ENCODE assay signal across 19 cellular contexts in genomic region chr17:41802961-41803682, GRCh38. TPM values are rescaled to one million over a fixed set of nuclear protein-coding genes. Genes with fewer than 3 reads are reported as not detected.
DNase-seq lines count a peak whose midpoint lies in the region; ATAC-seq, FAIRE-seq and TF ChIP-seq lines count a peak whose summit lies in the region.
"Had no signal": no experiment of that assay in that cellular context is flagged by ENCODE, and none has a peak within 500 bp of the region (broad histone marks: within the 10 kb centered on the region; RNA-seq: fewer than 3 reads in every experiment).

No MANE protein-coding gene starts in this region.

- peak overlapping the region; percentile 39; the same call in 1 of the 2 replicates for H2BK12ac ChIP-seq in H1 (ENCODE audit: low read depth, low read length)

- DNase-seq in G401 (ENCODE audit: low spot score): peak; percentile 63
- DNase-seq in OCI-LY7 (ENCODE audit: low spot score): no peak
- DNase-seq in H1 (ENCODE audit: low read depth in 1 of 2, low spot score in 2 of 2): no peak
- DNase-seq in aorta: no peak
- no peak for DNase-seq in NCI-H748 (lab: John Stamatoyannopoulos, UW; ENCODE audit: unreplicated experiment)
- no peak for DNase-seq in SW 1271 (lab: John Stamatoyannopoulos, UW)
- DNase-seq: CD4-positive, alpha-beta memory T cell; EL; HCEC 1CT; NCI-H1092; NCI-H1694 treated with DMSO at 0.1 percent for 48 hours; NCI-H345; NCI-H526 treated with DMSO at 0.1 percent for 48 hours had no signal

- no peak overlapping the region for H4K91ac ChIP-seq in H1 (replicated peaks; ENCODE audit: insufficient read length, low read length)

- H2BK5ac ChIP-seq in H1 (ENCODE audit: low read depth, low read length): no peak overlapping the region

- H2AK5ac ChIP-seq in H1 (ENCODE audit: low read depth, low read length): no peak overlapping the region

- H3K9me3 ChIP-seq in BLaER1 (no peaks in the 10 kb centered on the region), OCI-LY7 (ENCODE audit: low read length) (no peaks in the 10 kb centered on the region), H1 (ENCODE audit: insufficient read depth in 2 of 2, low read depth in 1 of 2, low read length in 1 of 2) (no peaks in the 10 kb centered on the region), aorta (ENCODE audit: control insufficient read depth, low read length) (no peaks in the 10 kb centered on the region)
- H3K9me3 ChIP-seq: SJCRH30 had no signal

- TF ChIP-seq CTCF in OCI-LY7 (conservative IDR thresholded peaks at IDR 0.05; ENCODE audit: low read length): no peak
- no peak for TF ChIP-seq CTCF in H1 (IDR thresholded peaks at IDR 0.05; ENCODE audit: control extremely low read depth in 1 of 3, insufficient read depth in 1 of 3, low read depth in 1 of 3, low read length in 3 of 3)

- H2BK15ac ChIP-seq in H1 (ENCODE audit: low read length): no peak overlapping the region; the same call in 1 of the 2 replicates

- H3K4me3 ChIP-seq in BLaER1 (no peak overlapping the region), OCI-LY7 (ENCODE audit: low read depth, low read length, poor library complexity, severe bottlenecking) (no peak overlapping the region), H1 (ENCODE audit: extremely low read depth in 1 of 4, insufficient read depth in 2 of 4, low read depth in 3 of 4, low read length in 4 of 4) (no peak overlapping the region), aorta (ENCODE audit: low read length in 2 of 2) (no peak overlapping the region)
- H3K4me3 ChIP-seq: SJCRH30 had no signal

- no peak overlapping the region for H2BK120ac ChIP-seq in H1 (replicated peaks; ENCODE audit: low read depth, low read length)

- no peak for TF ChIP-seq EP300 in H1 (IDR thresholded peaks at IDR 0.05; ENCODE audit: borderline replicate concordance in 1 of 2, low read depth in 2 of 2, low read length in 2 of 2)

- H3K27me3 ChIP-seq in BLaER1 (no peaks in the 10 kb centered on the region), H1 (replicated peaks in 1 of 4; ENCODE audit: control insufficient read depth in 3 of 4, extremely low read depth in 1 of 4, insufficient read depth in 3 of 4, low read length in 3 of 4) (no peaks in the 10 kb centered on the region), aorta (ENCODE audit: control insufficient read depth in 1 of 2, insufficient read depth in 2 of 2, low read length in 1 of 2) (no peaks in the 10 kb centered on the region)
- H3K27me3 ChIP-seq: SJCRH30 had no signal

- intact Hi-C loops in OCI-LY7 (cut with micrococcal nuclease; ENCODE audit: unreplicated experiment) (no loop called here), aorta (cut with DNase I) (no loop called here)

- no peak for TF ChIP-seq POLR2A in H1 (IDR thresholded peaks at IDR 0.05; ENCODE audit: control extremely low read depth in 1 of 2, low read depth in 2 of 2, low read length in 2 of 2)

- no peak overlapping the region for H4K5ac ChIP-seq in H1 (ENCODE audit: insufficient read length, low read depth, low read length)

- H3K27ac ChIP-seq in BLaER1 (peak overlapping the region; percentile 44), OCI-LY7 (ENCODE audit: low read depth, low read length, poor library complexity, severe bottlenecking) (no peak overlapping the region), H1 (ENCODE audit: low read depth, low read length) (no peak overlapping the region), aorta (ENCODE audit: low read depth in 1 of 2, low read length in 2 of 2) (no peak overlapping the region)
- H3K27ac ChIP-seq: SJCRH30 had no signal

- in situ Hi-C loops in G401 (cut with HindIII; ENCODE audit: low sequenced_read_pairs): loop anchor here (10.0 kb wide), 1 partner anchor 152 kb away; no protein-coding TSS in a partner anchor

- H3K23ac ChIP-seq in H1 (ENCODE audit: insufficient read length): no peak overlapping the region

- H3K23me2 ChIP-seq in H1 (ENCODE audit: low read depth, low read length): peaks cover 2% of the 10 kb centered on the region; the same call in 1 of the 2 replicates

- H3K9me2 ChIP-seq in OCI-LY7 (ENCODE audit: insufficient read depth, low read length): no peaks in the 10 kb centered on the region

- FAIRE-seq in H1 (lab: Jason Lieb, UNC): no peak
- FAIRE-seq: GM18507 had no signal

- H2BK20ac ChIP-seq in H1 (ENCODE audit: low read length): no peak overlapping the region

- POLR2A ChIA-PET in OCI-LY7 (lab: Charles Lee) (interaction anchor here (0.6 kb wide), 1 partner anchor 19 kb away, joined by 3 read pairs; no protein-coding TSS in a partner anchor), H1 (lab: Charles Lee; ENCODE audit: partially characterized antibody) (interaction anchor here (0.8 to 6.9 kb wide), 10 partner anchors 9 to 114 kb away, joined by 3 to 71 read pairs (median 10); partner anchors contain the start of genes EIF1, FKBP10, HAP1 and JUP)

- H4K8ac ChIP-seq in H1 (ENCODE audit: extremely low read depth, insufficient read depth, low read length): no peak overlapping the region

- H3K18ac ChIP-seq in H1 (ENCODE audit: extremely low read depth, low read length): no peak overlapping the region

- H3K9ac ChIP-seq in BLaER1: no peak overlapping the region
- no peak overlapping the region for H3K9ac ChIP-seq in H1 (replicated peaks in 1 of 4; ENCODE audit: extremely low read depth in 1 of 4, low read depth in 3 of 4, low read length in 3 of 4)

- H4K20me1 ChIP-seq in BLaER1 (no peaks in the 10 kb centered on the region), OCI-LY7 (ENCODE audit: insufficient read depth, low read length) (no peaks in the 10 kb centered on the region), H1 (replicated peaks in 1 of 2; ENCODE audit: control insufficient read depth in 1 of 2, insufficient read depth in 2 of 2, low read length in 2 of 2) (no peaks in the 10 kb centered on the region)

- no peak overlapping the region for H3K4ac ChIP-seq in H1 (replicated peaks; ENCODE audit: insufficient read length, low read depth, low read length)

- no peak overlapping the region for H3K56ac ChIP-seq in H1 (replicated peaks; ENCODE audit: insufficient read length, low read depth, low read length)

- H2AFZ ChIP-seq in OCI-LY7 (ENCODE audit: low read length) (peak overlapping the region; percentile 32; the same call in 1 of the 2 replicates), H1 (ENCODE audit: low read length) (no peak overlapping the region)

- no peak for ATAC-seq in aorta (ENCODE audit: low FRiP score)
- ATAC-seq in HG02759 (IDR thresholded peaks at IDR 0.05; ENCODE audit: unreplicated experiment): no peak

- CTCF ChIA-PET in OCI-LY7 (lab: Charles Lee; ENCODE audit: unreplicated experiment) (no interaction called here), H1 (lab: Charles Lee; ENCODE audit: partially characterized antibody) (interaction anchor here (0.6 to 10.9 kb wide), 11 partner anchors 8 to 83 kb away, joined by 3 to 149 read pairs (median 28); partner anchors contain the start of genes FKBP10, JUP and P3H4)

- no peak overlapping the region for H3K14ac ChIP-seq in H1 (ENCODE audit: insufficient read length)

- no TSS peak for BruUV-seq in OCI-LY7 (replicated peaks; lab: Mats Ljungman, UMichigan)

- H3K4me1 ChIP-seq in BLaER1: peaks cover 35% of the 10 kb centered on the region
- H3K4me1 ChIP-seq in OCI-LY7 (ENCODE audit: insufficient read depth, low read length, poor library complexity, severe bottlenecking): peaks cover 28% of the 10 kb centered on the region
- H3K4me1 ChIP-seq in H1 (replicated peaks in 1 of 4; ENCODE audit: control insufficient read depth in 3 of 4, insufficient read depth in 4 of 4, low read length in 3 of 4): peaks cover 5 to 15% (median 10%) of the 10 kb centered on the region in 4 experiments
- no peaks in the 10 kb centered on the region for H3K4me1 ChIP-seq in aorta (ENCODE audit: control insufficient read depth in 1 of 2, insufficient read depth in 2 of 2, low read length in 2 of 2)

- 96% methylated on average over 17 of the region's 19 CpGs; no CpG with 5 or more reads in 1 of the 2 experiments for WGBS in H1 (ENCODE audit: extremely low coverage in 1 of 2, insufficient coverage in 1 of 2, insufficient read length in 1 of 2, insufficient replicate concordance in 2 of 2, low coverage in 1 of 2, low lambda C conversion rate in 2 of 2, missing lambda C conversion rate in 1 of 2), 2 experiments
- 60 to 67% methylated on average over 19 of the region's 19 CpGs for WGBS in aorta, 2 donors

- H3K4me2 ChIP-seq in BLaER1 (peak overlapping the region; percentile 71), OCI-LY7 (ENCODE audit: low read length) (peak overlapping the region; percentile 40), H1 (ENCODE audit: insufficient read depth in 1 of 2, low read depth in 2 of 2, low read length in 2 of 2) (no peak overlapping the region)

- H3K79me1 ChIP-seq in H1 (ENCODE audit: low read depth, low read length): no peaks in the 10 kb centered on the region

- H3K79me2 ChIP-seq in OCI-LY7 (ENCODE audit: insufficient read depth, low read depth, low read length) (no peaks in the 10 kb centered on the region), H1 (ENCODE audit: control insufficient read depth in 1 of 2, insufficient read depth in 2 of 2, low read length in 2 of 2) (no peaks in the 10 kb centered on the region)

- no peak for TF ChIP-seq RAD21 in H1 (IDR thresholded peaks at IDR 0.05 in 1 of 2, conservative IDR thresholded peaks at IDR 0.05 in 1 of 2; ENCODE audit: low read depth in 2 of 2, low read length in 2 of 2)

- peaks cover 33% of the 10 kb centered on the region; the same call in 1 of the 2 replicates for H3K36me3 ChIP-seq in BLaER1
- no peaks in the 10 kb centered on the region for H3K36me3 ChIP-seq in OCI-LY7 (ENCODE audit: insufficient read depth, low read length)
- peaks cover 0 to 3% (median 0%) of the 10 kb centered on the region in 4 experiments; a peak in 1 of 8 replicates for H3K36me3 ChIP-seq in H1 (ENCODE audit: control insufficient read depth in 2 of 4, insufficient read depth in 4 of 4, low read length in 3 of 4)
- H3K36me3 ChIP-seq in aorta (ENCODE audit: control insufficient read depth in 1 of 2, insufficient read depth in 2 of 2, low read length in 1 of 2): peaks cover 0 to 2% of the 10 kb centered on the region in 2 donors
- H3K36me3 ChIP-seq: SJCRH30 had no signal

RNA-seq across cellular contexts. Expression of gene P3H4, which starts 8.6 kb away (rescaled TPM):
- 30.5 and 40.4 TPM in 2 replicates for total RNA-seq in G401 (2014; rRNA removed; shearing (Covaris generic))
- 0.08 TPM in 1 of 2 replicates, not detected in the other for total RNA-seq in OCI-LY7 (2014; rRNA removed; shearing (Covaris generic))
- total RNA-seq in OCI-LY7 (2022) (2.2 and 2.6 TPM in 2 replicates), aorta (10 to 100 TPM; 14.4 to 19.6 TPM)
- 22.6 and 23.4 TPM in 2 replicates for total RNA-seq in H1 (2021; fragmentation: NEBNext Ultra II Directional; extraction: Animal tissue kit (Norgen Biotek cat#: 25700))
- polyA plus RNA-seq in H1 (2011; rRNA removed) (26.7 and 36.6 TPM in 2 replicates), aorta (10 to 100 TPM; 10.5 to 15.1 TPM)
- 32.3 TPM for polyA plus RNA-seq in H1 (2011; cell fraction: cytosol; rRNA removed)
- 26.2 TPM for polyA plus RNA-seq in H1 (2011; cell fraction: nucleus; rRNA removed)
- 19.2 to 25.6 TPM (median 23.3 TPM) in 4 replicates for polyA plus RNA-seq in H1 (2012, experiment 1 of 2)
- 18.1 TPM for polyA plus RNA-seq in H1 (2012, experiment 2 of 2)
- polyA plus RNA-seq in H1 (2013, experiment 1 of 2): 27.7 TPM
- polyA plus RNA-seq in H1 (2013, experiment 2 of 2): 29.1 TPM
- 13.9 and 14.4 TPM in 2 replicates for polyA minus RNA-seq in H1 (2011; rRNA and poly(A)+ RNA removed)
- 22.9 TPM for polyA minus RNA-seq in H1 (2011; cell fraction: cytosol; rRNA and poly(A)+ RNA removed)
- polyA minus RNA-seq in H1 (2011; cell fraction: nucleus; rRNA and poly(A)+ RNA removed): 22.3 TPM

RNA-seq across cellular contexts. Expression of gene FKBP10, which starts 9.7 kb away (rescaled TPM):
- 207 and 220 TPM in 2 replicates for total RNA-seq in G401 (2014; rRNA removed; shearing (Covaris generic))
- total RNA-seq in OCI-LY7 (2014; rRNA removed; shearing (Covaris generic)): 1.5 TPM in 1 of 2 replicates, not detected in the other
- total RNA-seq in OCI-LY7 (2022) (7.3 and 7.8 TPM in 2 replicates), aorta (100 to 1,000 TPM; 140 to 172 TPM)
- 173 and 179 TPM in 2 replicates for total RNA-seq in H1 (2021; fragmentation: NEBNext Ultra II Directional; extraction: Animal tissue kit (Norgen Biotek cat#: 25700))
- polyA plus RNA-seq in H1 (2011; rRNA removed) (283 and 410 TPM in 2 replicates), aorta (100 to 1,000 TPM in 1 of 2 donors, 10 to 100 TPM in 1; 70.5 to 260 TPM)
- 347 TPM for polyA plus RNA-seq in H1 (2011; cell fraction: cytosol; rRNA removed)
- polyA plus RNA-seq in H1 (2011; cell fraction: nucleus; rRNA removed): 1,193 TPM
- 206 to 277 TPM (median 242 TPM) in 4 replicates for polyA plus RNA-seq in H1 (2012, experiment 1 of 2)
- polyA plus RNA-seq in H1 (2012, experiment 2 of 2): 146 TPM
- polyA plus RNA-seq in H1 (2013, experiment 1 of 2): 233 TPM
- polyA plus RNA-seq in H1 (2013, experiment 2 of 2): 222 TPM
- 102 and 130 TPM in 2 replicates for polyA minus RNA-seq in H1 (2011; rRNA and poly(A)+ RNA removed)
- polyA minus RNA-seq in H1 (2011; cell fraction: cytosol; rRNA and poly(A)+ RNA removed): 115 TPM
- polyA minus RNA-seq in H1 (2011; cell fraction: nucleus; rRNA and poly(A)+ RNA removed): 148 TPM
- total RNA-seq: CD4-positive, alpha-beta memory T cell had no signal
- polyA plus RNA-seq: CD4-positive, alpha-beta memory T cell had no signal

RNA-seq across cellular contexts. Expression of gene JUP, which starts 16.6 kb away (rescaled TPM):
- total RNA-seq in G401 (2014; rRNA removed; shearing (Covaris generic)): 44.9 and 57.8 TPM in 2 replicates
- total RNA-seq in OCI-LY7 (2014; rRNA removed; shearing (Covaris generic)): 29.9 and 40.5 TPM in 2 replicates
- 62.0 and 69.3 TPM in 2 replicates for total RNA-seq in OCI-LY7 (2022)
- 98.6 and 102 TPM in 2 replicates for total RNA-seq in H1 (2021; fragmentation: NEBNext Ultra II Directional; extraction: Animal tissue kit (Norgen Biotek cat#: 25700))
- polyA plus RNA-seq in H1 (2011; rRNA removed): 62.8 and 125 TPM in 2 replicates
- polyA plus RNA-seq in H1 (2011; cell fraction: cytosol; rRNA removed): 34.7 TPM
- polyA plus RNA-seq in H1 (2011; cell fraction: nucleus; rRNA removed): 89.8 TPM
- 68.9 to 108 TPM (median 102 TPM) in 4 replicates for polyA plus RNA-seq in H1 (2012, experiment 1 of 2)
- polyA plus RNA-seq in H1 (2012, experiment 2 of 2): 109 TPM
- polyA plus RNA-seq in H1 (2013, experiment 1 of 2): 70.1 TPM
- polyA plus RNA-seq in H1 (2013, experiment 2 of 2): 65.1 TPM
- polyA minus RNA-seq in H1 (2011; rRNA and poly(A)+ RNA removed): 44.2 and 46.8 TPM in 2 replicates
- polyA minus RNA-seq in H1 (2011; cell fraction: cytosol; rRNA and poly(A)+ RNA removed): 76.7 TPM
- polyA minus RNA-seq in H1 (2011; cell fraction: nucleus; rRNA and poly(A)+ RNA removed): 48.4 TPM
- total RNA-seq in aorta: 10 to 100 TPM; 35.7 to 41.0 TPM
- 10 to 100 TPM; 48.3 to 64.3 TPM for polyA plus RNA-seq in aorta

RNA-seq across cellular contexts. Expression of gene NT5C3B, which starts 32.9 kb away (rescaled TPM):
- 75.8 and 77.8 TPM in 2 replicates for total RNA-seq in G401 (2014; rRNA removed; shearing (Covaris generic))
- 0.16 TPM in 1 of 2 replicates, not detected in the other for total RNA-seq in OCI-LY7 (2014; rRNA removed; shearing (Covaris generic))
- total RNA-seq in OCI-LY7 (2022) (10.0 and 12.1 TPM in 2 replicates), aorta (10 to 100 TPM; 43.5 to 64.3 TPM)
- 68.7 and 71.4 TPM in 2 replicates for total RNA-seq in H1 (2021; fragmentation: NEBNext Ultra II Directional; extraction: Animal tissue kit (Norgen Biotek cat#: 25700))
- polyA plus RNA-seq in H1 (2011; rRNA removed) (86.9 and 94.5 TPM in 2 replicates), aorta (100 to 1,000 TPM; 100 to 155 TPM)
- polyA plus RNA-seq in H1 (2011; cell fraction: cytosol; rRNA removed): 101 TPM
- 76.7 TPM for polyA plus RNA-seq in H1 (2011; cell fraction: nucleus; rRNA removed)
- polyA plus RNA-seq in H1 (2012, experiment 1 of 2): 64.8 to 85.1 TPM (median 79.0 TPM) in 4 replicates
- polyA plus RNA-seq in H1 (2012, experiment 2 of 2): 93.2 TPM
- 59.6 TPM for polyA plus RNA-seq in H1 (2013, experiment 1 of 2)
- 59.2 TPM for polyA plus RNA-seq in H1 (2013, experiment 2 of 2)
- 54.5 and 69.3 TPM in 2 replicates for polyA minus RNA-seq in H1 (2011; rRNA and poly(A)+ RNA removed)
- 34.0 TPM for polyA minus RNA-seq in H1 (2011; cell fraction: cytosol; rRNA and poly(A)+ RNA removed)
- polyA minus RNA-seq in H1 (2011; cell fraction: nucleus; rRNA and poly(A)+ RNA removed): 47.8 TPM

RNA-seq across cellular contexts. Expression of gene KLHL10, which starts 34.5 kb away (rescaled TPM):
- total RNA-seq in G401 (2014; rRNA removed; shearing (Covaris generic)): not detected in 2 replicates
- not detected in 2 replicates for total RNA-seq in OCI-LY7 (2014; rRNA removed; shearing (Covaris generic))
- total RNA-seq in OCI-LY7 (2022): not detected in 2 replicates
- 0.19 TPM in 1 of 2 replicates, not detected in the other for total RNA-seq in H1 (2021; fragmentation: NEBNext Ultra II Directional; extraction: Animal tissue kit (Norgen Biotek cat#: 25700))
- polyA plus RNA-seq in H1 (2011; rRNA removed): 0.14 and 0.26 TPM in 2 replicates
- polyA plus RNA-seq in H1 (2011; cell fraction: cytosol; rRNA removed): 0.43 TPM
- polyA plus RNA-seq in H1 (2011; cell fraction: nucleus; rRNA removed): 0.71 TPM
- 0.29 to 0.45 TPM (median 0.36 TPM) in 4 replicates for polyA plus RNA-seq in H1 (2012, experiment 1 of 2)
- not detected for polyA plus RNA-seq in H1 (2012, experiment 2 of 2)
- 0.24 TPM for polyA plus RNA-seq in H1 (2013, experiment 1 of 2)
- 0.09 TPM for polyA plus RNA-seq in H1 (2013, experiment 2 of 2)
- polyA minus RNA-seq in H1 (2011; rRNA and poly(A)+ RNA removed): 0.17 and 1.0 TPM in 2 replicates
- polyA minus RNA-seq in H1 (2011; cell fraction: cytosol; rRNA and poly(A)+ RNA removed): not detected
- polyA minus RNA-seq in H1 (2011; cell fraction: nucleus; rRNA and poly(A)+ RNA removed): not detected
- under 1 TPM; 0.36 TPM for total RNA-seq in aorta
- under 1 TPM in 1 of 2 donors, not detected in 1; 0.97 TPM for polyA plus RNA-seq in aorta
- total RNA-seq: CD4-positive, alpha-beta memory T cell; MCF 10A; RPMI7951; SJCRH30 had no signal
- polyA plus RNA-seq: CD4-positive, alpha-beta memory T cell had no signal

Comparison
In these comparisons a context has a peak if more than half of its experiments do, and no peak if none do; other contexts are left out.
1. H3K4me2 ChIP-seq: peak in BLaER1 (single experiment) and OCI-LY7 (single experiment); none in H1 (0 of 2).
2. RNA of gene FKBP10, which starts 9.7 kb away (total RNA-seq): 207 to 220 TPM in G401, 173 to 179 TPM in H1 and 140 to 172 TPM in aorta; 1.5 to 7.8 TPM in OCI-LY7; every median in the first group is over 10 times any median in the second.